ENCODE assay signal across 1 cellular context in genomic region chr4:140641789-140642439, GRCh38.
TF ChIP-seq lines count a peak whose summit lies in the region.

No MANE protein-coding gene starts in this region.

TF ChIP-seq in HepG2, 621 proteins besides CTCF, POLR2A, EP300 and RAD21 (continued from another document and continues in another):
- no peak for TF ChIP-seq ZBTB43 (CRISPR knock-in tag; conservative IDR thresholded peaks at IDR 0.05)
- TF ChIP-seq ZNF567 (CRISPR knock-in tag; IDR thresholded peaks at IDR 0.05; ENCODE audit: borderline replicate concordance), result no peak
- no peak for TF ChIP-seq ZMAT3 (CRISPR knock-in tag; conservative IDR thresholded peaks at IDR 0.05)
- no peak for TF ChIP-seq SNRNP70 (IDR thresholded peaks at IDR 0.05; ENCODE audit: low read depth, low read length)
- TF ChIP-seq BHLHE40 (IDR thresholded peaks at IDR 0.05; ENCODE audit: low read length), result no peak
- TF ChIP-seq USF2 (IDR thresholded peaks at IDR 0.05; ENCODE audit: low read depth, low read length), result no peak
- TF ChIP-seq USF2 (CRISPR knock-in tag; IDR thresholded peaks at IDR 0.05; ENCODE audit: borderline replicate concordance), result peak; percentile 34; the same call in 1 of the 2 replicates
- TF ChIP-seq KDM6A (CRISPR knock-in tag; IDR thresholded peaks at IDR 0.05; ENCODE audit: low read depth), result no peak; the same call in 1 of the 2 replicates
- TF ChIP-seq NR0B2 (CRISPR knock-in tag; IDR thresholded peaks at IDR 0.05), result no peak
- TF ChIP-seq ZNF160 (CRISPR knock-in tag; IDR thresholded peaks at IDR 0.05), result 0 out of 2 replicates have a peak, but pooled peaks have one; percentile 46
- 0 out of 2 replicates have a peak, but pooled peaks have one; percentile 24 for TF ChIP-seq ZNF280D (CRISPR knock-in tag; IDR thresholded peaks at IDR 0.05)
- TF ChIP-seq ARID5B (CRISPR knock-in tag; IDR thresholded peaks at IDR 0.05), result peak; percentile 76
- TF ChIP-seq PATZ1 (CRISPR knock-in tag; IDR thresholded peaks at IDR 0.05), result peak; percentile 88
- no peak for TF ChIP-seq ZNF550 (CRISPR knock-in tag; IDR thresholded peaks at IDR 0.05; ENCODE audit: borderline replicate concordance)
- TF ChIP-seq KMT2B (CRISPR knock-in tag; IDR thresholded peaks at IDR 0.05), result peak; percentile 32; the same call in 1 of the 2 replicates
- peak; percentile 16; the same call in 1 of the 2 replicates for TF ChIP-seq RERE (CRISPR knock-in tag; IDR thresholded peaks at IDR 0.05; ENCODE audit: low read depth)
- TF ChIP-seq TBL1XR1 (IDR thresholded peaks at IDR 0.05; ENCODE audit: borderline replicate concordance, low read length, partially characterized antibody), result no peak
- peak; percentile 59 for TF ChIP-seq ZFY (CRISPR knock-in tag; IDR thresholded peaks at IDR 0.05)
- TF ChIP-seq ONECUT2 (CRISPR knock-in tag; IDR thresholded peaks at IDR 0.05), result no peak
- no peak for TF ChIP-seq REXO4 (CRISPR knock-in tag; IDR thresholded peaks at IDR 0.05; ENCODE audit: borderline replicate concordance)
- TF ChIP-seq ZNF724P (CRISPR knock-in tag; IDR thresholded peaks at IDR 0.05; ENCODE audit: borderline replicate concordance), result no peak
- TF ChIP-seq NFATC3 (CRISPR knock-in tag; IDR thresholded peaks at IDR 0.05), result no peak
- no peak for TF ChIP-seq ZSCAN21 (CRISPR knock-in tag; IDR thresholded peaks at IDR 0.05; ENCODE audit: borderline replicate concordance)
- TF ChIP-seq ZNF335 (CRISPR knock-in tag; IDR thresholded peaks at IDR 0.05), result no peak
- TF ChIP-seq MIXL1 (CRISPR knock-in tag; IDR thresholded peaks at IDR 0.05), result 0 out of 2 replicates have a peak, but pooled peaks have one; percentile 14
- TF ChIP-seq PRDM4 (CRISPR knock-in tag; IDR thresholded peaks at IDR 0.05; ENCODE audit: borderline replicate concordance), result no peak
- 0 out of 2 replicates have a peak, but pooled peaks have one; percentile 13 for TF ChIP-seq ZNF816 (CRISPR knock-in tag; IDR thresholded peaks at IDR 0.05; ENCODE audit: borderline replicate concordance)
- TF ChIP-seq SMC3 (IDR thresholded peaks at IDR 0.05; ENCODE audit: low read length), result no peak
- no peak for TF ChIP-seq MZF1 (CRISPR knock-in tag; IDR thresholded peaks at IDR 0.05; ENCODE audit: borderline replicate concordance)
- no peak for TF ChIP-seq MTF1 (CRISPR knock-in tag; IDR thresholded peaks at IDR 0.05)
- TF ChIP-seq ZNF282 (IDR thresholded peaks at IDR 0.05; ENCODE audit: partially characterized antibody), result no peak
- no peak for TF ChIP-seq NONO (IDR thresholded peaks at IDR 0.05)
- no peak for TF ChIP-seq NONO (CRISPR knock-in tag; conservative IDR thresholded peaks at IDR 0.05)
- TF ChIP-seq HES4 (CRISPR knock-in tag; IDR thresholded peaks at IDR 0.05; ENCODE audit: borderline replicate concordance), result no peak; the same call in 1 of the 2 replicates
- no peak for TF ChIP-seq ZNF329 (CRISPR knock-in tag; IDR thresholded peaks at IDR 0.05; ENCODE audit: low read depth)
- peak; percentile 67; the same call in 1 of the 2 replicates for TF ChIP-seq RXRA (CRISPR knock-in tag; IDR thresholded peaks at IDR 0.05)
- no peak for TF ChIP-seq NFRKB (IDR thresholded peaks at IDR 0.05)
- TF ChIP-seq ZNF496 (CRISPR knock-in tag; IDR thresholded peaks at IDR 0.05; ENCODE audit: insufficient replicate concordance), result no peak
- no peak for TF ChIP-seq ZFAT (CRISPR knock-in tag; conservative IDR thresholded peaks at IDR 0.05)
- TF ChIP-seq RBFOX2 (IDR thresholded peaks at IDR 0.05; ENCODE audit: low read depth, low read length), result peak; percentile 61; the same call in 1 of the 2 replicates
- TF ChIP-seq MBD4 (IDR thresholded peaks at IDR 0.05; ENCODE audit: borderline replicate concordance, low read length), result no peak
- peak; percentile 39; the same call in 1 of the 2 replicates for TF ChIP-seq ZNF543 (CRISPR knock-in tag; IDR thresholded peaks at IDR 0.05)
